ENCODE assay signal across 9 cellular contexts in genomic region chr5:138541511-138541910, GRCh38. TPM values are rescaled to one million over a fixed set of nuclear protein-coding genes. Genes with fewer than 3 reads are reported as not detected.
A peak's percentile ranks its signal among the peaks of the same experiment; 100 is the strongest.
DNase-seq lines count a peak whose midpoint lies in the region; ATAC-seq, FAIRE-seq and TF ChIP-seq lines count a peak whose summit lies in the region.
"Had no signal": no experiment of that assay in that cellular context is flagged by ENCODE, and none has a peak within 500 bp of the region (broad histone marks: within the 10 kb centered on the region; RNA-seq: fewer than 3 reads in every experiment).

No MANE protein-coding gene starts in this region.

- no peak for FAIRE-seq in H1 (lab: Jason Lieb, UNC)

- no peak overlapping the region for H4K8ac ChIP-seq in H1 (ENCODE audit: extremely low read depth, insufficient read depth, low read length)

- H3K4me1 ChIP-seq in OCI-LY1 (ENCODE audit: insufficient read depth, low read length, severe bottlenecking) (peaks cover 53% of the 10 kb centered on the region), H1 (replicated peaks in 1 of 4; ENCODE audit: control insufficient read depth in 3 of 4, insufficient read depth in 4 of 4, low read length in 3 of 4) (peaks cover 0 to 16% (median 2%) of the 10 kb centered on the region in 4 experiments; a peak in 4 of 7 replicates), neural progenitor cell (peaks cover 25% of the 10 kb centered on the region)

- no peak overlapping the region for H2BK15ac ChIP-seq in H1 (ENCODE audit: low read length)

- no peak overlapping the region for H3K18ac ChIP-seq in H1 (ENCODE audit: extremely low read depth, low read length)

- peaks cover 61% of the 10 kb centered on the region for H3K36me3 Mint-ChIP-seq in CD4-positive, alpha-beta T cell (ENCODE audit: low read depth)
- H3K36me3 Mint-ChIP-seq in neural progenitor cell, result peaks cover 2% of the 10 kb centered on the region

- H3K4me3 ChIP-seq in OCI-LY1 (ENCODE audit: low read depth, low read length, poor library complexity, severe bottlenecking), result peak overlapping the region; percentile 78
- H3K4me3 ChIP-seq in H1 (ENCODE audit: extremely low read depth in 1 of 4, insufficient read depth in 2 of 4, low read depth in 3 of 4, low read length in 4 of 4), result peak overlapping the region; percentile 89 to 95 (median 92)
- H3K4me3 ChIP-seq in neural progenitor cell, result peak overlapping the region; percentile 88

- H3K27me3 Mint-ChIP-seq in CD4-positive, alpha-beta T cell, result no peaks in the 10 kb centered on the region
- H3K27me3 Mint-ChIP-seq in neural progenitor cell (ENCODE audit: insufficient read depth, low read depth), result peaks cover 2% of the 10 kb centered on the region

- H2BK120ac ChIP-seq in H1 (replicated peaks; ENCODE audit: low read depth, low read length), result no peak overlapping the region

- peaks cover 4% of the 10 kb centered on the region; the same call in 1 of the 2 replicates for H3K79me1 ChIP-seq in H1 (ENCODE audit: low read depth, low read length)

- no peaks in the 10 kb centered on the region for H3K9me3 ChIP-seq in CD4-positive, alpha-beta T cell (ENCODE audit: control insufficient read depth, low read length)
- no peaks in the 10 kb centered on the region for H3K9me3 ChIP-seq in OCI-LY1 (ENCODE audit: low read length)
- no peaks in the 10 kb centered on the region for H3K9me3 ChIP-seq in H1 (ENCODE audit: insufficient read depth in 2 of 2, low read depth in 1 of 2, low read length in 1 of 2)
- H3K9me3 ChIP-seq in neural progenitor cell (ENCODE audit: low read depth), result no peaks in the 10 kb centered on the region
- H3K9me3 ChIP-seq: thyroid gland had no signal

- no peak overlapping the region for H2BK20ac ChIP-seq in H1 (ENCODE audit: low read length)

- H3K36me3 ChIP-seq in OCI-LY1 (ENCODE audit: insufficient read depth, low read length) (peaks cover 50% of the 10 kb centered on the region), H1 (ENCODE audit: control insufficient read depth in 2 of 4, insufficient read depth in 4 of 4, low read length in 3 of 4) (peaks cover 0 to 31% (median 4%) of the 10 kb centered on the region in 4 experiments; a peak in 2 of 8 replicates), neural progenitor cell (no peaks in the 10 kb centered on the region)
- H3K36me3 ChIP-seq: thyroid gland had no signal

- no peak for TF ChIP-seq POLR2A in H1 (IDR thresholded peaks at IDR 0.05; ENCODE audit: control extremely low read depth in 1 of 2, low read depth in 2 of 2, low read length in 2 of 2)

- H4K91ac ChIP-seq in H1 (replicated peaks; ENCODE audit: insufficient read length, low read length), result no peak overlapping the region

- no peak for ATAC-seq in CD4-positive, alpha-beta T cell (ENCODE audit: poor library complexity)
- ATAC-seq in GM19463 (IDR thresholded peaks at IDR 0.05; ENCODE audit: unreplicated experiment) (no peak), GM19397 (IDR thresholded peaks at IDR 0.05; ENCODE audit: unreplicated experiment) (no peak)

- H3F3A ChIP-seq in OCI-LY1 (ENCODE audit: insufficient read depth, low read length) (no peaks in the 10 kb centered on the region; the same call in 1 of the 2 replicates), neural progenitor cell (ENCODE audit: low read depth) (peaks cover 25% of the 10 kb centered on the region)

- H3K27ac Mint-ChIP-seq in CD4-positive, alpha-beta T cell, result peak overlapping the region; percentile 99
- peak overlapping the region; percentile 98 for H3K27ac Mint-ChIP-seq in neural progenitor cell

- H2BK5ac ChIP-seq in H1 (ENCODE audit: low read depth, low read length), result no peak overlapping the region

- POLR2A ChIA-PET in CD4-positive, alpha-beta T cell (lab: Charles Lee), result interaction anchor here (2.9 to 4.3 kb wide), 2 partner anchors 34 to 77 kb away, joined by 59 to 152 read pairs; partner anchors contain the start of genes EGR1 and HSPA9
- POLR2A ChIA-PET in H1 (lab: Charles Lee; ENCODE audit: partially characterized antibody), result interaction anchor here (1.5 to 26.9 kb wide), 9 partner anchors 10 to 189 kb away, joined by 4 to 1018 read pairs (median 32); partner anchors contain the start of genes EGR1, HSPA9 and KDM3B

- peak overlapping the region; percentile 99 for H3K4me3 Mint-ChIP-seq in CD4-positive, alpha-beta T cell
- H3K4me3 Mint-ChIP-seq in neural progenitor cell, result peak overlapping the region; percentile 100

- no peaks in the 10 kb centered on the region for H4K20me1 ChIP-seq in OCI-LY1 (ENCODE audit: insufficient read depth, low read length)
- H4K20me1 ChIP-seq in H1 (replicated peaks in 1 of 2; ENCODE audit: control insufficient read depth in 1 of 2, insufficient read depth in 2 of 2, low read length in 2 of 2), result peaks cover 10% of the 10 kb centered on the region in 2 experiments
- H4K20me1 ChIP-seq in neural progenitor cell (ENCODE audit: low read depth), result peaks cover 66% of the 10 kb centered on the region

- no peak overlapping the region for H3K56ac ChIP-seq in H1 (replicated peaks; ENCODE audit: insufficient read length, low read depth, low read length)

- no peaks in the 10 kb centered on the region for H3K27me3 ChIP-seq in CD4-positive, alpha-beta T cell (ENCODE audit: control insufficient read depth, insufficient read depth, low read length)
- H3K27me3 ChIP-seq in OCI-LY1 (ENCODE audit: insufficient read depth, low read length), result no peaks in the 10 kb centered on the region
- no peaks in the 10 kb centered on the region for H3K27me3 ChIP-seq in H1 (replicated peaks in 1 of 4; ENCODE audit: control insufficient read depth in 3 of 4, extremely low read depth in 1 of 4, insufficient read depth in 3 of 4, low read length in 3 of 4)
- no peaks in the 10 kb centered on the region for H3K27me3 ChIP-seq in neural progenitor cell
- H3K27me3 ChIP-seq: thyroid gland had no signal

- H3K14ac ChIP-seq in H1 (ENCODE audit: insufficient read length), result no peak overlapping the region

- no peak for TF ChIP-seq RAD21 in H1 (IDR thresholded peaks at IDR 0.05 in 1 of 2, conservative IDR thresholded peaks at IDR 0.05 in 1 of 2; ENCODE audit: low read depth in 2 of 2, low read length in 2 of 2)

- TF ChIP-seq CTCF in CD4-positive, alpha-beta T cell (IDR thresholded peaks at IDR 0.05), result no peak
- no peak for TF ChIP-seq CTCF in OCI-LY1 (IDR thresholded peaks at IDR 0.05; ENCODE audit: low read length)
- TF ChIP-seq CTCF in H1 (IDR thresholded peaks at IDR 0.05; ENCODE audit: control extremely low read depth in 1 of 3, insufficient read depth in 1 of 3, low read depth in 1 of 3, low read length in 3 of 3), result no peak
- no peak for TF ChIP-seq CTCF in neural progenitor cell (IDR thresholded peaks at IDR 0.05)

- H4K5ac ChIP-seq in H1 (ENCODE audit: insufficient read length, low read depth, low read length), result no peak overlapping the region

- CTCF ChIA-PET in CD4-positive, alpha-beta T cell (lab: Charles Lee), result interaction anchor here (3.3 kb wide), 1 partner anchor 189 kb away, joined by 15 read pairs; the partner anchor contains the start of gene KDM3B
- CTCF ChIA-PET in H1 (lab: Charles Lee; ENCODE audit: partially characterized antibody), result interaction anchor here (0.9 to 1.1 kb wide), 2 partner anchors 11 to 90 kb away, joined by 3 read pairs; no protein-coding TSS in a partner anchor

- H2AFZ ChIP-seq in OCI-LY1 (ENCODE audit: low read length), result no peak overlapping the region
- no peak overlapping the region for H2AFZ ChIP-seq in H1 (ENCODE audit: low read length)
- H2AFZ ChIP-seq in neural progenitor cell (replicated peaks), result no peak overlapping the region

- H2AK5ac ChIP-seq in H1 (ENCODE audit: low read depth, low read length), result no peak overlapping the region

- no peaks in the 10 kb centered on the region for H3K9me3 Mint-ChIP-seq in CD4-positive, alpha-beta T cell
- no peaks in the 10 kb centered on the region for H3K9me3 Mint-ChIP-seq in neural progenitor cell

- WGBS in H1 (ENCODE audit: extremely low coverage in 1 of 2, insufficient coverage in 1 of 2, insufficient read length in 1 of 2, insufficient replicate concordance in 2 of 2, low coverage in 1 of 2, low lambda C conversion rate in 2 of 2, missing lambda C conversion rate in 1 of 2), 2 experiments, result 79% methylated on average over 2 of the region's 2 CpGs; no CpG with 5 or more reads in 1 of the 2 experiments

- H3K79me2 ChIP-seq in OCI-LY1 (ENCODE audit: insufficient read depth, low read length) (peaks cover 82% of the 10 kb centered on the region), H1 (ENCODE audit: control insufficient read depth in 1 of 2, insufficient read depth in 2 of 2, low read length in 2 of 2) (peaks cover 67 to 91% of the 10 kb centered on the region in 2 experiments), neural progenitor cell (ENCODE audit: low read depth) (peaks cover 97% of the 10 kb centered on the region)

- TF ChIP-seq EP300 in H1 (IDR thresholded peaks at IDR 0.05; ENCODE audit: borderline replicate concordance in 1 of 2, low read depth in 2 of 2, low read length in 2 of 2), result no peak

- H3K4ac ChIP-seq in H1 (replicated peaks; ENCODE audit: insufficient read length, low read depth, low read length), result no peak overlapping the region

- DNase-seq in CD4-positive, alpha-beta T cell, result no peak
- DNase-seq in H1 (ENCODE audit: low read depth in 1 of 2, low spot score in 2 of 2) (no peak), neural progenitor cell (ENCODE audit: low spot score) (no peak), AG20443 (ENCODE audit: low spot score) (no peak), GOT3 (lab: John Stamatoyannopoulos, UW) (no peak)
- DNase-seq: thyroid gland had no signal

- H3K4me2 ChIP-seq in OCI-LY1 (ENCODE audit: low read length), result peak overlapping the region; percentile 91
- H3K4me2 ChIP-seq in H1 (ENCODE audit: insufficient read depth in 1 of 2, low read depth in 2 of 2, low read length in 2 of 2), result peak overlapping the region; percentile 77 to 93
- H3K4me2 ChIP-seq in neural progenitor cell, result peak overlapping the region; percentile 98

- intact Hi-C loops in CD4-positive, alpha-beta T cell (cut with DNase I, micrococcal nuclease), result loop anchor here (2.0 to 10.0 kb wide), 6 partner anchors 47 to 653 kb away; partner anchors contain the start of genes KDM3B (in 2 of the 2), CDC23 (in 1 of the 2) and SIL1 (in 1 of the 2)

- no peak overlapping the region for H2BK12ac ChIP-seq in H1 (ENCODE audit: low read depth, low read length)

- peaks cover 85% of the 10 kb centered on the region for H3K4me1 Mint-ChIP-seq in CD4-positive, alpha-beta T cell (ENCODE audit: low read depth)
- H3K4me1 Mint-ChIP-seq in neural progenitor cell, result peaks cover 33% of the 10 kb centered on the region

- H3K9ac ChIP-seq in OCI-LY1 (ENCODE audit: low read length), result peak overlapping the region; percentile 98
- H3K9ac ChIP-seq in H1 (replicated peaks in 1 of 4; ENCODE audit: extremely low read depth in 1 of 4, low read depth in 3 of 4, low read length in 3 of 4), result peak overlapping the region in 3 of 4 experiments; percentile 88 to 99 (median 99); a peak in 3 of 7 replicates
- H3K9ac ChIP-seq in neural progenitor cell, result peak overlapping the region; percentile 99

- no peaks in the 10 kb centered on the region for H3K9me2 ChIP-seq in OCI-LY1 (ENCODE audit: low read depth, low read length)

- no peak overlapping the region for H3K27ac ChIP-seq in CD4-positive, alpha-beta T cell (ENCODE audit: low read depth, low read length)
- H3K27ac ChIP-seq in OCI-LY1 (ENCODE audit: low read depth, low read length, poor library complexity, severe bottlenecking) (no peak overlapping the region), H1 (ENCODE audit: low read depth, low read length) (no peak overlapping the region), neural progenitor cell (no peak overlapping the region)

- peaks cover 15% of the 10 kb centered on the region for H3K23me2 ChIP-seq in H1 (ENCODE audit: low read depth, low read length)

- no peak overlapping the region for H3K23ac ChIP-seq in H1 (ENCODE audit: insufficient read length)

RNA-seq across cellular contexts. Expression of gene ETF1, which starts 1.5 kb away (rescaled TPM):
- total RNA-seq in CD4-positive, alpha-beta T cell, result 100 to 1,000 TPM; 178 to 187 TPM
- total RNA-seq in H1 (2021; fragmentation: NEBNext Ultra II Directional; extraction: Animal tissue kit (Norgen Biotek cat#: 25700)), result 168 TPM in 2 replicates
- 31.1 and 50.5 TPM in 2 replicates for polyA plus RNA-seq in H1 (2011; rRNA removed)
- polyA plus RNA-seq in H1 (2011; cell fraction: cytosol; rRNA removed), result 60.6 TPM
- polyA plus RNA-seq in H1 (2011; cell fraction: nucleus; rRNA removed), result 23.6 TPM
- 76.5 to 111 TPM (median 97.0 TPM) in 4 replicates for polyA plus RNA-seq in H1 (2012, experiment 1 of 2)
- 11.2 TPM for polyA plus RNA-seq in H1 (2012, experiment 2 of 2)
- 98.4 TPM for polyA plus RNA-seq in H1 (2013, experiment 1 of 2)
- polyA plus RNA-seq in H1 (2013, experiment 2 of 2), result 95.8 TPM
- 109 and 158 TPM in 2 replicates for polyA minus RNA-seq in H1 (2011; rRNA and poly(A)+ RNA removed)
- polyA minus RNA-seq in H1 (2011; cell fraction: cytosol; rRNA and poly(A)+ RNA removed), result 76.5 TPM
- polyA minus RNA-seq in H1 (2011; cell fraction: nucleus; rRNA and poly(A)+ RNA removed), result 53.9 TPM
- 85.5 and 116 TPM in 2 replicates for total RNA-seq in neural progenitor cell (ENCODE audit: low replicate concordance)

RNA-seq across cellular contexts. Expression of gene HSPA9, which starts 33.7 kb away (rescaled TPM):
- 100 to 1,000 TPM; 354 to 366 TPM for total RNA-seq in CD4-positive, alpha-beta T cell
- 395 and 396 TPM in 2 replicates for total RNA-seq in H1 (2021; fragmentation: NEBNext Ultra II Directional; extraction: Animal tissue kit (Norgen Biotek cat#: 25700))
- polyA plus RNA-seq in H1 (2011; rRNA removed), result 175 and 191 TPM in 2 replicates
- polyA plus RNA-seq in H1 (2011; cell fraction: cytosol; rRNA removed), result 234 TPM
- 241 TPM for polyA plus RNA-seq in H1 (2011; cell fraction: nucleus; rRNA removed)
- 278 to 534 TPM (median 326 TPM) in 4 replicates for polyA plus RNA-seq in H1 (2012, experiment 1 of 2)
- 43.2 TPM for polyA plus RNA-seq in H1 (2012, experiment 2 of 2)
- 237 TPM for polyA plus RNA-seq in H1 (2013, experiment 1 of 2)
- 226 TPM for polyA plus RNA-seq in H1 (2013, experiment 2 of 2)
- polyA minus RNA-seq in H1 (2011; rRNA and poly(A)+ RNA removed), result 421 and 480 TPM in 2 replicates
- polyA minus RNA-seq in H1 (2011; cell fraction: cytosol; rRNA and poly(A)+ RNA removed), result 298 TPM
- polyA minus RNA-seq in H1 (2011; cell fraction: nucleus; rRNA and poly(A)+ RNA removed), result 278 TPM
- 259 and 276 TPM in 2 replicates for total RNA-seq in neural progenitor cell (ENCODE audit: low replicate concordance)
